Comparison of ENCODE assay signal across 10 cellular contexts in genomic region chr7:37353949-37354660, GRCh38.
DNase-seq lines count a peak whose midpoint lies in the region; ATAC-seq and TF ChIP-seq lines count a peak whose summit lies in the region.
"Had no signal": no experiment of that assay in that cellular context is flagged by ENCODE, and none has a peak within 500 bp of the region (broad histone marks: within the 10 kb centered on the region; RNA-seq: fewer than 3 reads in every experiment).

No MANE protein-coding gene starts in this region.

- CTCF ChIA-PET in CD8-positive, alpha-beta T cell (lab: Charles Lee) = interaction anchor here (0.7 to 4.9 kb wide), 28 partner anchors 8 to 421 kb away, joined by 3 to 33 read pairs (median 5); partner anchors contain the start of gene ELMO1
- CTCF ChIA-PET in GM10248 (lab: Yijun Ruan, JAX) = interaction anchor here (0.8 to 6.0 kb wide), 24 partner anchors 7 to 499 kb away, joined by 3 to 86 read pairs (median 6); partner anchors contain the start of gene ELMO1

- intact Hi-C loops in CD8-positive, alpha-beta T cell (cut with DNase I, micrococcal nuclease) = loop anchor here (1.0 to 10.0 kb wide), 18 partner anchors 11 to 1202 kb away; partner anchors contain the start of genes EEPD1 (in 2 of the 2), AOAH (in 1 of the 2) and ELMO1 (in 1 of the 2)
- intact Hi-C loops in dorsolateral prefrontal cortex (cut with DNase I) = loop anchor here in 1 of 2 donors (5.0 kb wide), 1 partner anchor 73 kb away; no protein-coding TSS in a partner anchor
- intact Hi-C loops in colonic mucosa (cut with DNase I) = no loop called here

- peak overlapping the region; percentile 94 for H3K27ac Mint-ChIP-seq in CD8-positive, alpha-beta T cell

- H3K4me1 Mint-ChIP-seq in CD8-positive, alpha-beta T cell (ENCODE audit: low read depth) = peaks cover 74% of the 10 kb centered on the region

- peak overlapping the region; percentile 75 for H3K4me3 ChIP-seq in CD8-positive, alpha-beta T cell (ENCODE audit: low read depth, low read length)
- H3K4me3 ChIP-seq in NB4 (ENCODE audit: low read depth, low read length) = peak overlapping the region; percentile 59
- H3K4me3 ChIP-seq in dorsolateral prefrontal cortex = peak overlapping the region in 4 of 59 donors; percentile 2 to 43 (median 9)
- no peak overlapping the region for H3K4me3 ChIP-seq in parathyroid adenoma (ENCODE audit: low read depth, low read length)
- H3K4me3 ChIP-seq in colonic mucosa = no peak overlapping the region

- peak overlapping the region; percentile 50 for H2AFZ ChIP-seq in parathyroid adenoma

- H3K4me1 ChIP-seq in CD8-positive, alpha-beta T cell (ENCODE audit: insufficient read depth, low read length) = peaks cover 28% of the 10 kb centered on the region
- H3K4me1 ChIP-seq in parathyroid adenoma (peaks cover 21% of the 10 kb centered on the region), colonic mucosa (no peaks in the 10 kb centered on the region)

- no peak overlapping the region for H3K9ac ChIP-seq in parathyroid adenoma
- peak overlapping the region in 1 of 2 donors; percentile 37 for H3K9ac ChIP-seq in colonic mucosa (ENCODE audit: low read depth in 2 of 2, low read length in 2 of 2)

- no peaks in the 10 kb centered on the region for H3K27me3 Mint-ChIP-seq in CD8-positive, alpha-beta T cell (ENCODE audit: low read depth)

- H3K36me3 Mint-ChIP-seq in CD8-positive, alpha-beta T cell = peaks cover 7% of the 10 kb centered on the region

- ATAC-seq in CD8-positive, alpha-beta T cell = peak; percentile 3
- no peak for ATAC-seq in GM18868 (IDR thresholded peaks at IDR 0.05; ENCODE audit: unreplicated experiment)
- ATAC-seq: SK-N-SH treated with all-trans-retinoic acid at 6 μM for 48 hours had no signal

- H3K27ac ChIP-seq in CD8-positive, alpha-beta T cell (ENCODE audit: low read depth, low read length) = peak overlapping the region; percentile 59
- H3K27ac ChIP-seq in dorsolateral prefrontal cortex (peak overlapping the region in 55 of 59 donors; percentile 7 to 82 (median 63)), parathyroid adenoma (peak overlapping the region; percentile 49), colonic mucosa (no peak overlapping the region)

- no peaks in the 10 kb centered on the region for H3K79me2 ChIP-seq in parathyroid adenoma

- H3K9me3 ChIP-seq in CD8-positive, alpha-beta T cell (ENCODE audit: low read length) = no peaks in the 10 kb centered on the region
- H3K9me3 ChIP-seq in parathyroid adenoma (ENCODE audit: control insufficient read depth, low read length) = no peaks in the 10 kb centered on the region
- no peaks in the 10 kb centered on the region for H3K9me3 ChIP-seq in colonic mucosa

- TF ChIP-seq POLR2A in NB4 (IDR thresholded peaks at IDR 0.05; ENCODE audit: extremely low read depth, insufficient read length) = no peak

- no peak overlapping the region for H3K4me2 ChIP-seq in parathyroid adenoma (ENCODE audit: low read length)

- peak overlapping the region; percentile 95 for H3K4me3 Mint-ChIP-seq in CD8-positive, alpha-beta T cell

- H3K27me3 ChIP-seq in CD8-positive, alpha-beta T cell (ENCODE audit: insufficient read depth, low read length) = no peaks in the 10 kb centered on the region
- H3K27me3 ChIP-seq in dorsolateral prefrontal cortex (no peaks in the 10 kb centered on the region), parathyroid adenoma (ENCODE audit: control insufficient read depth, insufficient read depth, low read length) (no peaks in the 10 kb centered on the region), colonic mucosa (no peaks in the 10 kb centered on the region)

- no peaks in the 10 kb centered on the region for H3K36me3 ChIP-seq in CD8-positive, alpha-beta T cell (ENCODE audit: insufficient read depth, low read length)
- H3K36me3 ChIP-seq in parathyroid adenoma (ENCODE audit: control insufficient read depth, insufficient read depth, low read length) (no peaks in the 10 kb centered on the region), colonic mucosa (no peaks in the 10 kb centered on the region)

- no peaks in the 10 kb centered on the region for H3K9me3 Mint-ChIP-seq in CD8-positive, alpha-beta T cell

- POLR2A ChIA-PET in CD8-positive, alpha-beta T cell (lab: Charles Lee) = interaction anchor here (0.8 to 7.4 kb wide), 7 partner anchors 14 to 120 kb away, joined by 3 to 54 read pairs (median 5); partner anchors contain the start of gene ELMO1
- POLR2A ChIA-PET in GM10248 (lab: Yijun Ruan, JAX) = interaction anchor here (0.8 to 1.6 kb wide), 4 partner anchors 9 to 94 kb away, joined by 3 to 5 read pairs (median 3); no protein-coding TSS in a partner anchor

- no peak for DNase-seq in CD8-positive, alpha-beta T cell
- no peak for DNase-seq in NB4 (ENCODE audit: low read depth)
- no peak for DNase-seq in dorsolateral prefrontal cortex
- no peak for DNase-seq in colonic mucosa
- no peak for DNase-seq in NCI-H1417 (lab: John Stamatoyannopoulos, UW)
- DNase-seq in GM10248 (ENCODE audit: extremely low spot score) = no peak
- DNase-seq: glutamatergic neuron had no signal

- no peak for TF ChIP-seq CTCF in CD8-positive, alpha-beta T cell (IDR thresholded peaks at IDR 0.05)
- TF ChIP-seq CTCF in NB4 (IDR thresholded peaks at IDR 0.05; ENCODE audit: low read depth, low read length) (no peak), dorsolateral prefrontal cortex (IDR thresholded peaks at IDR 0.05 in 54 of 56, conservative IDR thresholded peaks at IDR 0.05 in 2 of 56; ENCODE audit: low read depth in 1 of 56, partially characterized antibody in 56 of 56) (no peak), parathyroid adenoma (IDR thresholded peaks at IDR 0.05) (no peak), colonic mucosa (IDR thresholded peaks at IDR 0.05) (no peak), GM10248 (IDR thresholded peaks at IDR 0.05; ENCODE audit: control extremely low read depth, extremely low read depth, low read depth, missing control alignments) (no peak)

Comparison
In these comparisons a context has a peak if more than half of its experiments do, and no peak if none do; other contexts are left out.
1. H3K4me3 ChIP-seq: peak in CD8-positive, alpha-beta T cell (single experiment) and NB4 (single experiment); none in parathyroid adenoma (single experiment) and colonic mucosa (single experiment).